ENCODE assay signal across 3 cellular contexts in the genomic region with DNA sequence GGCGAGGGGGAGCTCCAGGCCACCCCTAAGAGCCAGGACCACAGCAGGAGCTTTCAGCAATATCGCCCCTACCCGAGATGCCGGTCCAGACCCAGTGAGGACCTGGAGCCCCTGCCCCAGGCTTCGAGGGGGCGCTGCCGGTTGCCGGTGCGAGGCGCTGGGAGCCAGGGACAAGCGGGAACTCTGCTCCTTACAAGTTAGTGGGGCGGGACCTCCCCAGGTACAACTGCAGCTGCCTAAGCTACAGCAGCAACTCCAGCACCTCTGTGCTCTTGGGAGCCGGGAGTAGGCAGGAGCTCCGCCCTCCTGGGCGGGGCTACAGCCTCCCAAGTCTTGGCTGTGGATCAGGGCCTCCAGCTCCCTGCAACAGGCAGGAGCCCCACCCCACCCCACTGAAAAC.
TF ChIP-seq lines count a peak whose summit lies in the region.

No MANE protein-coding gene starts in this region.

TF ChIP-seq in A549, 52 proteins besides CTCF, POLR2A, EP300 and RAD21:
- TF ChIP-seq POLR2AphosphoS2 (conservative IDR thresholded peaks at IDR 0.05; ENCODE audit: low read length) = no peak
TF ChIP-seq in A549: peak in this region for 0.

TF ChIP-seq in GM23338, 12 proteins besides CTCF, POLR2A, EP300 and RAD21:
- TF ChIP-seq, protein P1, sequence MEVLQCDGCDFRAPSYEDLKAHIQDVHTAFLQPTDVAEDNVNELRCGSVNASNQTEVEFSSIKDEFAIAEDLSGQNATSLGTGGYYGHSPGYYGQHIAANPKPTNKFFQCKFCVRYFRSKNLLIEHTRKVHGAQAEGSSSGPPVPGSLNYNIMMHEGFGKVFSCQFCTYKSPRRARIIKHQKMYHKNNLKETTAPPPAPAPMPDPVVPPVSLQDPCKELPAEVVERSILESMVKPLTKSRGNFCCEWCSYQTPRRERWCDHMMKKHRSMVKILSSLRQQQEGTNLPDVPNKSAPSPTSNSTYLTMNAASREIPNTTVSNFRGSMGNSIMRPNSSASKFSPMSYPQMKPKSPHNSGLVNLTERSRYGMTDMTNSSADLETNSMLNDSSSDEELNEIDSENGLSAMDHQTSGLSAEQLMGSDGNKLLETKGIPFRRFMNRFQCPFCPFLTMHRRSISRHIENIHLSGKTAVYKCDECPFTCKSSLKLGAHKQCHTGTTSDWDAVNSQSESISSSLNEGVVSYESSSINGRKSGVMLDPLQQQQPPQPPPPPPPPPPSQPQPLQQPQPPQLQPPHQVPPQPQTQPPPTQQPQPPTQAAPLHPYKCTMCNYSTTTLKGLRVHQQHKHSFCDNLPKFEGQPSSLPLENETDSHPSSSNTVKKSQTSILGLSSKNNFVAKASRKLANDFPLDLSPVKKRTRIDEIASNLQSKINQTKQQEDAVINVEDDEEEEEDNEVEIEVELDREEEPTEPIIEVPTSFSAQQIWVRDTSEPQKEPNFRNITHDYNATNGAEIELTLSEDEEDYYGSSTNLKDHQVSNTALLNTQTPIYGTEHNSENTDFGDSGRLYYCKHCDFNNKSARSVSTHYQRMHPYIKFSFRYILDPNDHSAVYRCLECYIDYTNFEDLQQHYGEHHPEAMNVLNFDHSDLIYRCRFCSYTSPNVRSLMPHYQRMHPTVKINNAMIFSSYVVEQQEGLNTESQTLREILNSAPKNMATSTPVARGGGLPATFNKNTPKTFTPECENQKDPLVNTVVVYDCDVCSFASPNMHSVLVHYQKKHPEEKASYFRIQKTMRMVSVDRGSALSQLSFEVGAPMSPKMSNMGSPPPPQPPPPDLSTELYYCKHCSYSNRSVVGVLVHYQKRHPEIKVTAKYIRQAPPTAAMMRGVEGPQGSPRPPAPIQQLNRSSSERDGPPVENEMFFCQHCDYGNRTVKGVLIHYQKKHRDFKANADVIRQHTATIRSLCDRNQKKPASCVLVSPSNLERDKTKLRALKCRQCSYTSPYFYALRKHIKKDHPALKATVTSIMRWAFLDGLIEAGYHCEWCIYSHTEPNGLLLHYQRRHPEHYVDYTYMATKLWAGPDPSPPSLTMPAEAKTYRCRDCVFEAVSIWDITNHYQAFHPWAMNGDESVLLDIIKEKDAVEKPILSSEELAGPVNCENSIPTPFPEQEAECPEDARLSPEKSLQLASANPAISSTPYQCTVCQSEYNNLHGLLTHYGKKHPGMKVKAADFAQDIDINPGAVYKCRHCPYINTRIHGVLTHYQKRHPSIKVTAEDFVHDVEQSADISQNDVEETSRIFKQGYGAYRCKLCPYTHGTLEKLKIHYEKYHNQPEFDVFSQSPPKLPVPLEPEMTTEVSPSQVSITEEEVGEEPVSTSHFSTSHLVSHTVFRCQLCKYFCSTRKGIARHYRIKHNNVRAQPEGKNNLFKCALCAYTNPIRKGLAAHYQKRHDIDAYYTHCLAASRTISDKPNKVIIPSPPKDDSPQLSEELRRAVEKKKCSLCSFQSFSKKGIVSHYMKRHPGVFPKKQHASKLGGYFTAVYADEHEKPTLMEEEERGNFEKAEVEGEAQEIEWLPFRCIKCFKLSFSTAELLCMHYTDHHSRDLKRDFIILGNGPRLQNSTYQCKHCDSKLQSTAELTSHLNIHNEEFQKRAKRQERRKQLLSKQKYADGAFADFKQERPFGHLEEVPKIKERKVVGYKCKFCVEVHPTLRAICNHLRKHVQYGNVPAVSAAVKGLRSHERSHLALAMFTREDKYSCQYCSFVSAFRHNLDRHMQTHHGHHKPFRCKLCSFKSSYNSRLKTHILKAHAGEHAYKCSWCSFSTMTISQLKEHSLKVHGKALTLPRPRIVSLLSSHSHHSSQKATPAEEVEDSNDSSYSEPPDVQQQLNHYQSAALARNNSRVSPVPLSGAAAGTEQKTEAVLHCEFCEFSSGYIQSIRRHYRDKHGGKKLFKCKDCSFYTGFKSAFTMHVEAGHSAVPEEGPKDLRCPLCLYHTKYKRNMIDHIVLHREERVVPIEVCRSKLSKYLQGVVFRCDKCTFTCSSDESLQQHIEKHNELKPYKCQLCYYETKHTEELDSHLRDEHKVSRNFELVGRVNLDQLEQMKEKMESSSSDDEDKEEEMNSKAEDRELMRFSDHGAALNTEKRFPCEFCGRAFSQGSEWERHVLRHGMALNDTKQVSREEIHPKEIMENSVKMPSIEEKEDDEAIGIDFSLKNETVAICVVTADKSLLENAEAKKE (CRISPR knock-in tag; IDR thresholded peaks at IDR 0.05) = no peak
- TF ChIP-seq ZNF331 (CRISPR knock-in tag; IDR thresholded peaks at IDR 0.05; ENCODE audit: low read depth) (no peak), JUNB (IDR thresholded peaks at IDR 0.05; ENCODE audit: unreplicated experiment) (no peak), EZH2 (IDR thresholded peaks at IDR 0.05; ENCODE audit: low read depth, unreplicated experiment) (no peak), POLR2AphosphoS5 (IDR thresholded peaks at IDR 0.05; ENCODE audit: low read depth) (no peak), EZH2phosphoT487 (IDR thresholded peaks at IDR 0.05; ENCODE audit: unreplicated experiment) (no peak), ZNF114 (CRISPR knock-in tag; IDR thresholded peaks at IDR 0.05) (no peak)
- TF ChIP-seq, protein P2, sequence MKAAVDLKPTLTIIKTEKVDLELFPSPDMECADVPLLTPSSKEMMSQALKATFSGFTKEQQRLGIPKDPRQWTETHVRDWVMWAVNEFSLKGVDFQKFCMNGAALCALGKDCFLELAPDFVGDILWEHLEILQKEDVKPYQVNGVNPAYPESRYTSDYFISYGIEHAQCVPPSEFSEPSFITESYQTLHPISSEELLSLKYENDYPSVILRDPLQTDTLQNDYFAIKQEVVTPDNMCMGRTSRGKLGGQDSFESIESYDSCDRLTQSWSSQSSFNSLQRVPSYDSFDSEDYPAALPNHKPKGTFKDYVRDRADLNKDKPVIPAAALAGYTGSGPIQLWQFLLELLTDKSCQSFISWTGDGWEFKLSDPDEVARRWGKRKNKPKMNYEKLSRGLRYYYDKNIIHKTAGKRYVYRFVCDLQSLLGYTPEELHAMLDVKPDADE (IDR thresholded peaks at IDR 0.05) = no peak

TF ChIP-seq in H1, 55 proteins besides CTCF, POLR2A, EP300 and RAD21:
- TF ChIP-seq EGR1 (IDR thresholded peaks at IDR 0.05; ENCODE audit: borderline replicate concordance, low read depth, low read length) (no peak), TAF1 (IDR thresholded peaks at IDR 0.05; ENCODE audit: low read depth, low read length) (0 out of 2 replicates have a peak, but pooled peaks have one; percentile 21), SP4 (IDR thresholded peaks at IDR 0.05; ENCODE audit: low read length) (no peak)
TF ChIP-seq in H1: peak in this region for 1.
